In genomic region chr1:79325705-79326104, GRCh38 we compare ENCODE assay signal across 18 cellular contexts.
DNase-seq lines count a peak whose midpoint lies in the region; ATAC-seq and TF ChIP-seq lines count a peak whose summit lies in the region.
"Had no signal": no experiment of that assay in that cellular context is flagged by ENCODE, and none has a peak within 500 bp of the region (broad histone marks: within the 10 kb centered on the region; RNA-seq: fewer than 3 reads in every experiment).

No MANE protein-coding gene starts in this region.

- no peaks in the 10 kb centered on the region for H3K9me1 ChIP-seq in IMR-90 (ENCODE audit: insufficient read depth, low read length)

- H2AK9ac ChIP-seq in IMR-90 (replicated peaks; ENCODE audit: low read depth, low read length, poor library complexity), result no peak overlapping the region

- H3K4me2 ChIP-seq in IMR-90 (ENCODE audit: low read depth, low read length) (no peak overlapping the region), mesenchymal stem cell (ENCODE audit: low read length, poor library complexity, severe bottlenecking) (no peak overlapping the region), neuronal stem cell (ENCODE audit: insufficient read depth, low read length, poor library complexity, severe bottlenecking) (no peak overlapping the region)
- H3K4me2 ChIP-seq: BLaER1 treated with 17β-estradiol and CSF1 and Interleukin-3, amounts not matched to agents 10 nM and 100 nM had no signal

- intact Hi-C loops in IMR-90 (cut with micrococcal nuclease), result no loop called here

- no peak overlapping the region for H3K56ac ChIP-seq in IMR-90 (ENCODE audit: extremely low read depth, insufficient read depth, low read length)

- H2AFZ ChIP-seq in IMR-90 (replicated peaks; ENCODE audit: low read length, poor library complexity) (no peak overlapping the region), mesenchymal stem cell (ENCODE audit: low read depth, low read length) (no peak overlapping the region), neuronal stem cell (ENCODE audit: low read length) (no peak overlapping the region)

- BruUV-seq in IMR-90 (replicated peaks; lab: Mats Ljungman, UMichigan), result no TSS peak

- H3K27ac ChIP-seq in IMR-90 (ENCODE audit: insufficient read depth, low read length), result no peak overlapping the region
- no peak overlapping the region for H3K27ac ChIP-seq in mesenchymal stem cell (ENCODE audit: low read length, poor library complexity, severe bottlenecking)
- no peak overlapping the region for H3K27ac ChIP-seq in neuronal stem cell (replicated peaks; ENCODE audit: low read length)
- H3K27ac ChIP-seq: BLaER1 treated with 17β-estradiol and CSF1 and Interleukin-3, amounts not matched to agents 10 nM and 100 nM had no signal

- no peaks in the 10 kb centered on the region for H4K20me1 ChIP-seq in IMR-90 (ENCODE audit: insufficient read depth, low read length)
- H4K20me1 ChIP-seq: BLaER1 treated with 17β-estradiol and CSF1 and Interleukin-3, amounts not matched to agents 10 nM and 100 nM had no signal

- peak; percentile 1 for DNase-seq in IMR-90
- peak; percentile 4 for DNase-seq in epithelial cell of proximal tubule (ENCODE audit: low read depth)
- DNase-seq in fibroblast of pulmonary artery (ENCODE audit: low read depth), result peak; percentile 10
- peak; percentile 7 for DNase-seq in mesenchymal stem cell
- no peak for DNase-seq in neuronal stem cell (ENCODE audit: low spot score)
- DNase-seq in GM13977 (ENCODE audit: low spot score), result no peak
- DNase-seq: Calu3; CD8-positive, alpha-beta T cell; DMS 273 treated with DMSO at 0.1 percent for 48 hours; DMS53; DND-41; EL; H9; KG1 had no signal

- TF ChIP-seq RAD21 in IMR-90 (IDR thresholded peaks at IDR 0.05; ENCODE audit: low read length), result no peak

- H3K79me1 ChIP-seq in IMR-90 (ENCODE audit: low read depth in 1 of 2, low read length in 2 of 2) (no peaks in the 10 kb centered on the region), mesenchymal stem cell (replicated peaks; ENCODE audit: low read length, poor library complexity, severe bottlenecking) (no peaks in the 10 kb centered on the region), neuronal stem cell (ENCODE audit: low read depth, low read length) (no peaks in the 10 kb centered on the region)

- no peak overlapping the region for H3K23ac ChIP-seq in IMR-90 (ENCODE audit: low read depth, low read length)
- H3K23ac ChIP-seq in mesenchymal stem cell (ENCODE audit: low read length in 2 of 2), result no peak overlapping the region
- no peak overlapping the region for H3K23ac ChIP-seq in neuronal stem cell (ENCODE audit: low read depth, low read length, poor library complexity)

- in situ Hi-C loops in IMR-90 (cut with MboI; ENCODE audit: low sequenced_read_pairs), result no loop called here
- in situ Hi-C loops in GM13977 (cut with MboI; ENCODE audit: low pct_unique_long_range_greater_than_20kb, low sequenced_read_pairs, unreplicated experiment), result no loop called here

- H3K18ac ChIP-seq in IMR-90 (ENCODE audit: low read depth, low read length), result no peak overlapping the region
- H3K18ac ChIP-seq in mesenchymal stem cell (ENCODE audit: low read depth in 1 of 2, low read length in 2 of 2), result no peak overlapping the region
- no peak overlapping the region for H3K18ac ChIP-seq in neuronal stem cell (ENCODE audit: low read length)

- H3K9ac ChIP-seq in IMR-90 (ENCODE audit: low read depth, low read length) (no peak overlapping the region), mesenchymal stem cell (ENCODE audit: low read length) (no peak overlapping the region), neuronal stem cell (ENCODE audit: low read depth, low read length, poor library complexity) (no peak overlapping the region)
- H3K9ac ChIP-seq: BLaER1 treated with 17β-estradiol and CSF1 and Interleukin-3, amounts not matched to agents 10 nM and 100 nM had no signal

- H4K5ac ChIP-seq in IMR-90 (ENCODE audit: low read depth, low read length), result no peak overlapping the region

- H3K36me3 ChIP-seq in IMR-90 (ENCODE audit: control insufficient read depth, insufficient read depth, low read length) (no peaks in the 10 kb centered on the region), mesenchymal stem cell (ENCODE audit: control insufficient read depth in 1 of 2, insufficient read depth in 2 of 2, low read depth in 1 of 2, low read length in 2 of 2) (no peaks in the 10 kb centered on the region), neuronal stem cell (replicated peaks in 1 of 2; ENCODE audit: control insufficient read depth in 2 of 2, insufficient read depth in 2 of 2, low read length in 2 of 2) (no peaks in the 10 kb centered on the region)
- H3K36me3 ChIP-seq: BLaER1 treated with 17β-estradiol and CSF1 and Interleukin-3, amounts not matched to agents 10 nM and 100 nM had no signal

- H4K91ac ChIP-seq in IMR-90 (ENCODE audit: insufficient read depth, low read depth, low read length) (no peak overlapping the region), mesenchymal stem cell (ENCODE audit: low read length) (no peak overlapping the region), neuronal stem cell (ENCODE audit: low read depth, low read length, poor library complexity) (no peak overlapping the region)

- H3K14ac ChIP-seq in IMR-90 (replicated peaks; ENCODE audit: low read depth, low read length) (no peak overlapping the region), mesenchymal stem cell (ENCODE audit: low read length in 2 of 2) (no peak overlapping the region), neuronal stem cell (ENCODE audit: low read length) (no peak overlapping the region)

- CTCF ChIA-PET in IMR-90 (lab: Yijun Ruan, JAX), result no interaction called here

- H4K8ac ChIP-seq in IMR-90 (ENCODE audit: low read depth in 2 of 2, low read length in 2 of 2), result no peak overlapping the region
- H4K8ac ChIP-seq in mesenchymal stem cell (ENCODE audit: low read length), result no peak overlapping the region
- H4K8ac ChIP-seq in neuronal stem cell (ENCODE audit: low read depth, low read length), result no peak overlapping the region

- H3K9me3 ChIP-seq in IMR-90 (ENCODE audit: control insufficient read depth, insufficient read depth, low read length) (peaks cover 5% of the 10 kb centered on the region; the same call in 1 of the 2 replicates), mesenchymal stem cell (ENCODE audit: control insufficient read depth, low read length) (peaks cover 24% of the 10 kb centered on the region), neuronal stem cell (replicated peaks in 1 of 2; ENCODE audit: control insufficient read depth in 2 of 2, insufficient read depth in 1 of 2, low read depth in 1 of 2, low read length in 2 of 2) (no peaks in the 10 kb centered on the region)

- H2BK120ac ChIP-seq in IMR-90 (ENCODE audit: low read depth, low read length) (no peak overlapping the region), mesenchymal stem cell (ENCODE audit: low read depth, low read length) (no peak overlapping the region), neuronal stem cell (ENCODE audit: low read depth, low read length) (no peak overlapping the region)

- ATAC-seq in IMR-90 (ENCODE audit: low read depth) (no peak), HG02610 (IDR thresholded peaks at IDR 0.05; ENCODE audit: unreplicated experiment) (no peak)
- ATAC-seq: CD8-positive, alpha-beta T cell; GM12878; HepG2 had no signal

- H2BK15ac ChIP-seq in IMR-90 (ENCODE audit: low read depth, low read length) (no peak overlapping the region), mesenchymal stem cell (ENCODE audit: low read depth, poor library complexity, severe bottlenecking) (no peak overlapping the region), neuronal stem cell (ENCODE audit: low read length) (no peak overlapping the region)

- H2BK5ac ChIP-seq in IMR-90 (ENCODE audit: low read depth, low read length, poor library complexity, severe bottlenecking), result no peak overlapping the region
- no peak overlapping the region for H2BK5ac ChIP-seq in mesenchymal stem cell (ENCODE audit: low read depth, low read length, poor library complexity, severe bottlenecking)
- H2BK5ac ChIP-seq in neuronal stem cell (ENCODE audit: low read length), result no peak overlapping the region

- dilution Hi-C loops in IMR-90 (cut with HindIII; ENCODE audit: low sequenced_read_pairs, unreplicated experiment), result no loop called here

- TF ChIP-seq CTCF in IMR-90 (conservative IDR thresholded peaks at IDR 0.05; ENCODE audit: low read depth, low read length), result no peak
- TF ChIP-seq CTCF in epithelial cell of proximal tubule (conservative IDR thresholded peaks at IDR 0.05; ENCODE audit: low read depth, low read length), result no peak
- no peak for TF ChIP-seq CTCF in fibroblast of pulmonary artery (IDR thresholded peaks at IDR 0.05; ENCODE audit: low read length, missing control alignments)
- TF ChIP-seq CTCF in GM13977 (IDR thresholded peaks at IDR 0.05; ENCODE audit: extremely low read depth, insufficient read depth, missing control alignments), result no peak

- H3K27me3 ChIP-seq in IMR-90 (ENCODE audit: control insufficient read depth, insufficient read depth, low read length) (no peaks in the 10 kb centered on the region), mesenchymal stem cell (ENCODE audit: control insufficient read depth in 1 of 2, insufficient read depth in 1 of 2, low read length in 2 of 2) (no peaks in the 10 kb centered on the region), neuronal stem cell (ENCODE audit: control insufficient read depth in 3 of 3, insufficient read depth in 3 of 3, low read depth in 1 of 3, low read length in 3 of 3) (no peaks in the 10 kb centered on the region)
- H3K27me3 ChIP-seq: BLaER1 treated with 17β-estradiol and CSF1 and Interleukin-3, amounts not matched to agents 10 nM and 100 nM had no signal

- H2BK20ac ChIP-seq in IMR-90 (ENCODE audit: low read depth, low read length), result no peak overlapping the region

- POLR2A ChIA-PET in IMR-90 (lab: Charles Lee; ENCODE audit: unreplicated experiment), result no interaction called here

- TF ChIP-seq POLR2A in IMR-90 (IDR thresholded peaks at IDR 0.05; ENCODE audit: low read depth, low read length), result no peak

- no peak overlapping the region for H3K4ac ChIP-seq in IMR-90 (ENCODE audit: low read depth, low read length)
- H3K4ac ChIP-seq in mesenchymal stem cell (ENCODE audit: low read depth in 1 of 2, low read length in 2 of 2), result no peak overlapping the region
- H3K4ac ChIP-seq in neuronal stem cell (ENCODE audit: low read length), result no peak overlapping the region

- H2AK5ac ChIP-seq in IMR-90 (ENCODE audit: low read depth, low read length), result no peak overlapping the region
- no peak overlapping the region for H2AK5ac ChIP-seq in mesenchymal stem cell (ENCODE audit: low read length, severe bottlenecking)
- H2AK5ac ChIP-seq in neuronal stem cell (ENCODE audit: low read depth, low read length), result no peak overlapping the region

- H3K4me3 ChIP-seq in IMR-90 (ENCODE audit: insufficient read depth, low read depth, low read length), result no peak overlapping the region
- H3K4me3 ChIP-seq in epithelial cell of proximal tubule (ENCODE audit: low read depth, low read length), result no peak overlapping the region
- H3K4me3 ChIP-seq in fibroblast of pulmonary artery (replicated peaks; ENCODE audit: low read depth, low read length), result no peak overlapping the region
- H3K4me3 ChIP-seq in mesenchymal stem cell (ENCODE audit: insufficient read depth in 1 of 2, low read depth in 1 of 2, low read length in 2 of 2), result no peak overlapping the region
- H3K4me3 ChIP-seq in neuronal stem cell (ENCODE audit: low read length in 2 of 2), result no peak overlapping the region
- H3K4me3 ChIP-seq: BLaER1 treated with 17β-estradiol and CSF1 and Interleukin-3, amounts not matched to agents 10 nM and 100 nM; GM12878 had no signal

- H2BK12ac ChIP-seq in mesenchymal stem cell (ENCODE audit: low read length in 2 of 2), result no peak overlapping the region
- no peak overlapping the region for H2BK12ac ChIP-seq in neuronal stem cell (ENCODE audit: low read length)

- H3K4me1 ChIP-seq in IMR-90 (ENCODE audit: control insufficient read depth, insufficient read depth, low read length), result peaks cover 5% of the 10 kb centered on the region
- H3K4me1 ChIP-seq in mesenchymal stem cell (ENCODE audit: control insufficient read depth, insufficient read depth, low read depth, low read length), result no peaks in the 10 kb centered on the region
- no peaks in the 10 kb centered on the region for H3K4me1 ChIP-seq in neuronal stem cell (ENCODE audit: control insufficient read depth in 2 of 2, insufficient read depth in 1 of 2, low read depth in 1 of 2, low read length in 2 of 2)

Comparison
In these comparisons a context has a peak if more than half of its experiments do, and no peak if none do; other contexts are left out.
1. DNase-seq: peak in IMR-90 (single experiment), epithelial cell of proximal tubule (single experiment), fibroblast of pulmonary artery (single experiment) and mesenchymal stem cell (single experiment); none in neuronal stem cell (single experiment) and GM13977 (single experiment).